Comparison of ENCODE assay signal across 8 cellular contexts in genomic region chr19:7830823-7831222, GRCh38. TPM values are rescaled to one million over a fixed set of nuclear protein-coding genes. Genes with fewer than 3 reads are reported as not detected.
DNase-seq lines count a peak whose midpoint lies in the region; ATAC-seq and TF ChIP-seq lines count a peak whose summit lies in the region.

No MANE protein-coding gene starts in this region.

- TF ChIP-seq POLR2A in Peyer's patch (IDR thresholded peaks at IDR 0.05), result no peak

- DNase-seq in DND-41, result no peak
- DNase-seq in Peyer's patch, result no peak
- DNase-seq in epithelial cell of esophagus (ENCODE audit: low read depth), result no peak
- DNase-seq in GM20000 (ENCODE audit: low spot score), result no peak

- no peak for ATAC-seq in DND-41 (ENCODE audit: insufficient read depth, low read depth)
- no peak for ATAC-seq in GM19324 (IDR thresholded peaks at IDR 0.05; ENCODE audit: low FRiP score, unreplicated experiment)
- no peak for ATAC-seq in GM19328 (IDR thresholded peaks at IDR 0.05; ENCODE audit: unreplicated experiment)
- ATAC-seq in HG03520 (IDR thresholded peaks at IDR 0.05; ENCODE audit: unreplicated experiment), result no peak

- peak overlapping the region; percentile 0; the same call in 1 of the 2 replicates for H3K27ac ChIP-seq in DND-41 (ENCODE audit: low read length)
- no peak overlapping the region for H3K27ac ChIP-seq in Peyer's patch
- no peak overlapping the region for H3K27ac ChIP-seq in rectal smooth muscle tissue (ENCODE audit: low read depth, low read length)

- H4K20me1 ChIP-seq in DND-41 (ENCODE audit: insufficient read depth, low read length), result peaks cover 12% of the 10 kb centered on the region; the same call in 1 of the 2 replicates

- no peak overlapping the region for H2AFZ ChIP-seq in DND-41 (ENCODE audit: low read depth, low read length)

- peak overlapping the region; percentile 58 to 68; a peak in 3 of 4 replicates for H3K4me3 ChIP-seq in DND-41 (ENCODE audit: low read depth in 1 of 2, low read length in 2 of 2)
- peak overlapping the region; percentile 71 to 99 (median 94) for H3K4me3 ChIP-seq in Peyer's patch
- H3K4me3 ChIP-seq in epithelial cell of esophagus (ENCODE audit: low read length), result peak overlapping the region; percentile 63
- H3K4me3 ChIP-seq in rectal smooth muscle tissue (ENCODE audit: low read length), result peak overlapping the region; percentile 75

- no peaks in the 10 kb centered on the region for H3K27me3 ChIP-seq in DND-41 (ENCODE audit: insufficient read depth, low read length, poor library complexity)
- H3K27me3 ChIP-seq in Peyer's patch, result no peaks in the 10 kb centered on the region
- no peaks in the 10 kb centered on the region for H3K27me3 ChIP-seq in rectal smooth muscle tissue (ENCODE audit: control insufficient read depth, insufficient read depth, low read length)

- H3K9ac ChIP-seq in DND-41 (ENCODE audit: low read depth, low read length) (peak overlapping the region; percentile 66), rectal smooth muscle tissue (ENCODE audit: low read length) (no peak overlapping the region)

- H3K4me1 ChIP-seq in DND-41 (ENCODE audit: insufficient read depth, low read length), result peaks cover 30% of the 10 kb centered on the region
- peaks cover 0 to 40% (median 2%) of the 10 kb centered on the region in 4 donors for H3K4me1 ChIP-seq in Peyer's patch
- peaks cover 3% of the 10 kb centered on the region for H3K4me1 ChIP-seq in rectal smooth muscle tissue (ENCODE audit: control insufficient read depth, insufficient read depth, low read length)

- TF ChIP-seq CTCF in DND-41 (IDR thresholded peaks at IDR 0.05; ENCODE audit: borderline replicate concordance, extremely low read depth, low read length, poor library complexity, severe bottlenecking), result no peak
- TF ChIP-seq CTCF in Peyer's patch (IDR thresholded peaks at IDR 0.05), result no peak
- TF ChIP-seq CTCF in epithelial cell of esophagus (IDR thresholded peaks at IDR 0.05; ENCODE audit: insufficient read depth, low read depth, low read length, missing control alignments), result no peak
- no peak for TF ChIP-seq CTCF in GM20000 (IDR thresholded peaks at IDR 0.05; ENCODE audit: extremely low read depth, missing control alignments)

- H3K36me3 ChIP-seq in DND-41 (ENCODE audit: insufficient read depth, low read length), result no peaks in the 10 kb centered on the region
- no peaks in the 10 kb centered on the region for H3K36me3 ChIP-seq in Peyer's patch
- H3K36me3 ChIP-seq in rectal smooth muscle tissue (ENCODE audit: control insufficient read depth, insufficient read depth, low read length), result no peaks in the 10 kb centered on the region

- H3K79me2 ChIP-seq in DND-41 (ENCODE audit: insufficient read depth, low read length), result peaks cover 25% of the 10 kb centered on the region

- no peaks in the 10 kb centered on the region for H3K9me3 ChIP-seq in DND-41 (ENCODE audit: insufficient read depth, low read length, severe bottlenecking)
- H3K9me3 ChIP-seq in Peyer's patch, result no peaks in the 10 kb centered on the region

- H3K4me2 ChIP-seq in DND-41 (ENCODE audit: insufficient read depth, low read length), result peak overlapping the region; percentile 75

RNA-seq across cellular contexts. Expression of gene EVI5L, which starts 0.8 kb away (rescaled TPM):
- total RNA-seq in Peyer's patch, result 10 to 100 TPM in 3 of 4 donors, 1 to 10 TPM in 1; 7.7 to 22.3 (median 14.9) TPM

RNA-seq across cellular contexts. Expression of gene PRR36, which starts 43.4 kb away (rescaled TPM):
- total RNA-seq in Peyer's patch, result not detected

RNA-seq across cellular contexts. Expression of gene LRRC8E, which starts 57.5 kb away (rescaled TPM):
- total RNA-seq in Peyer's patch, result under 1 TPM in 3 of 4 donors, not detected in 1; 0.57 to 0.88 (median 0.80) TPM
